In genomic region chr3:177197934-177198484, GRCh38 we compare ENCODE assay signal across 1 cellular context.
A peak's percentile ranks its signal among the peaks of the same experiment; 100 is the strongest.
TF ChIP-seq lines count a peak whose summit lies in the region.

No MANE protein-coding gene starts in this region.

TF ChIP-seq in K562, 482 proteins besides CTCF, POLR2A, EP300 and RAD21 (continued from another document):
- TF ChIP-seq, protein P1, sequence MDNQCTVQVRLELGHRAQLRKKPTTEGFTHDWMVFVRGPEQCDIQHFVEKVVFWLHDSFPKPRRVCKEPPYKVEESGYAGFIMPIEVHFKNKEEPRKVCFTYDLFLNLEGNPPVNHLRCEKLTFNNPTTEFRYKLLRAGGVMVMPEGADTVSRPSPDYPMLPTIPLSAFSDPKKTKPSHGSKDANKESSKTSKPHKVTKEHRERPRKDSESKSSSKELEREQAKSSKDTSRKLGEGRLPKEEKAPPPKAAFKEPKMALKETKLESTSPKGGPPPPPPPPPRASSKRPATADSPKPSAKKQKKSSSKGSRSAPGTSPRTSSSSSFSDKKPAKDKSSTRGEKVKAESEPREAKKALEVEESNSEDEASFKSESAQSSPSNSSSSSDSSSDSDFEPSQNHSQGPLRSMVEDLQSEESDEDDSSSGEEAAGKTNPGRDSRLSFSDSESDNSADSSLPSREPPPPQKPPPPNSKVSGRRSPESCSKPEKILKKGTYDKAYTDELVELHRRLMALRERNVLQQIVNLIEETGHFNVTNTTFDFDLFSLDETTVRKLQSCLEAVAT (IDR thresholded peaks at IDR 0.05), result peak in 1 of 2 experiments; percentile 61; a peak in 2 of 4 replicates
- no peak for TF ChIP-seq CC2D1A (IDR thresholded peaks at IDR 0.05)
- TF ChIP-seq, protein P2, sequence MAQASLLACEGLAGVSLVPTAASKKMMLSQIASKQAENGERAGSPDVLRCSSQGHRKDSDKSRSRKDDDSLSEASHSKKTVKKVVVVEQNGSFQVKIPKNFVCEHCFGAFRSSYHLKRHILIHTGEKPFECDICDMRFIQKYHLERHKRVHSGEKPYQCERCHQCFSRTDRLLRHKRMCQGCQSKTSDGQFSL (CRISPR knock-in tag; IDR thresholded peaks at IDR 0.05), result no peak
- TF ChIP-seq, protein P2 (tag; IDR thresholded peaks at IDR 0.05), result no peak
- no peak for TF ChIP-seq TCFL5 (CRISPR knock-in tag; conservative IDR thresholded peaks at IDR 0.05)
- TF ChIP-seq FOXJ2 (tag; IDR thresholded peaks at IDR 0.05), result peak; percentile 55; the same call in 1 of the 2 replicates
- peak; percentile 15; the same call in 1 of the 2 replicates for TF ChIP-seq CUX1 (CRISPR knock-in tag; IDR thresholded peaks at IDR 0.05)
- TF ChIP-seq HNRNPL (IDR thresholded peaks at IDR 0.05; ENCODE audit: low read depth, low read length), result no peak
- peak; percentile 13; the same call in 1 of the 2 replicates for TF ChIP-seq POLR2H (tag; IDR thresholded peaks at IDR 0.05; ENCODE audit: low read depth)
- TF ChIP-seq ZNF592 (IDR thresholded peaks at IDR 0.05), result peak; percentile 75
- no peak for TF ChIP-seq JUN (IDR thresholded peaks at IDR 0.05; ENCODE audit: borderline replicate concordance, low read depth, low read length)
- no peak for TF ChIP-seq JUN (CRISPR knock-in tag; IDR thresholded peaks at IDR 0.05; ENCODE audit: borderline replicate concordance)
- TF ChIP-seq ZNF589 (CRISPR knock-in tag; IDR thresholded peaks at IDR 0.05; ENCODE audit: low read depth), result 0 out of 2 replicates have a peak, but pooled peaks have one; percentile 26
- peak; percentile 53 for TF ChIP-seq CBFA2T3 (IDR thresholded peaks at IDR 0.05)
- TF ChIP-seq MCM7 (IDR thresholded peaks at IDR 0.05), result no peak
- TF ChIP-seq, protein P3, sequence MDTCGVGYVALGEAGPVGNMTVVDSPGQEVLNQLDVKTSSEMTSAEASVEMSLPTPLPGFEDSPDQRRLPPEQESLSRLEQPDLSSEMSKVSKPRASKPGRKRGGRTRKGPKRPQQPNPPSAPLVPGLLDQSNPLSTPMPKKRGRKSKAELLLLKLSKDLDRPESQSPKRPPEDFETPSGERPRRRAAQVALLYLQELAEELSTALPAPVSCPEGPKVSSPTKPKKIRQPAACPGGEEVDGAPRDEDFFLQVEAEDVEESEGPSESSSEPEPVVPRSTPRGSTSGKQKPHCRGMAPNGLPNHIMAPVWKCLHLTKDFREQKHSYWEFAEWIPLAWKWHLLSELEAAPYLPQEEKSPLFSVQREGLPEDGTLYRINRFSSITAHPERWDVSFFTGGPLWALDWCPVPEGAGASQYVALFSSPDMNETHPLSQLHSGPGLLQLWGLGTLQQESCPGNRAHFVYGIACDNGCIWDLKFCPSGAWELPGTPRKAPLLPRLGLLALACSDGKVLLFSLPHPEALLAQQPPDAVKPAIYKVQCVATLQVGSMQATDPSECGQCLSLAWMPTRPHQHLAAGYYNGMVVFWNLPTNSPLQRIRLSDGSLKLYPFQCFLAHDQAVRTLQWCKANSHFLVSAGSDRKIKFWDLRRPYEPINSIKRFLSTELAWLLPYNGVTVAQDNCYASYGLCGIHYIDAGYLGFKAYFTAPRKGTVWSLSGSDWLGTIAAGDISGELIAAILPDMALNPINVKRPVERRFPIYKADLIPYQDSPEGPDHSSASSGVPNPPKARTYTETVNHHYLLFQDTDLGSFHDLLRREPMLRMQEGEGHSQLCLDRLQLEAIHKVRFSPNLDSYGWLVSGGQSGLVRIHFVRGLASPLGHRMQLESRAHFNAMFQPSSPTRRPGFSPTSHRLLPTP (IDR thresholded peaks at IDR 0.05; ENCODE audit: borderline replicate concordance, extremely low read depth, insufficient read length), result no peak
- peak; percentile 53 for TF ChIP-seq EGR1 (conservative IDR thresholded peaks at IDR 0.05)
- peak; percentile 79 for TF ChIP-seq CCNT2 (IDR thresholded peaks at IDR 0.05; ENCODE audit: borderline replicate concordance, extremely low read depth, insufficient read length, low read depth, low read length)
- TF ChIP-seq RBBP5 (IDR thresholded peaks at IDR 0.05; ENCODE audit: borderline replicate concordance, insufficient read depth, low read length, poor library complexity, severe bottlenecking), result peak; percentile 13
- TF ChIP-seq DMBX1 (CRISPR knock-in tag; IDR thresholded peaks at IDR 0.05; ENCODE audit: borderline replicate concordance), result 0 out of 2 replicates have a peak, but pooled peaks have one; percentile 14
- no peak for TF ChIP-seq MBD2 (IDR thresholded peaks at IDR 0.05; ENCODE audit: borderline replicate concordance, low read depth)
- TF ChIP-seq, protein P4, sequence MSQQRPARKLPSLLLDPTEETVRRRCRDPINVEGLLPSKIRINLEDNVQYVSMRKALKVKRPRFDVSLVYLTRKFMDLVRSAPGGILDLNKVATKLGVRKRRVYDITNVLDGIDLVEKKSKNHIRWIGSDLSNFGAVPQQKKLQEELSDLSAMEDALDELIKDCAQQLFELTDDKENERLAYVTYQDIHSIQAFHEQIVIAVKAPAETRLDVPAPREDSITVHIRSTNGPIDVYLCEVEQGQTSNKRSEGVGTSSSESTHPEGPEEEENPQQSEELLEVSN (IDR thresholded peaks at IDR 0.05; ENCODE audit: borderline replicate concordance in 1 of 2, extremely low read depth in 1 of 2, insufficient read depth in 1 of 2, insufficient read length in 1 of 2, low read depth in 1 of 2, low read length in 1 of 2, poor library complexity in 1 of 2, severe bottlenecking in 1 of 2), result peak; percentile 68 to 95
- TF ChIP-seq NFATC3 (IDR thresholded peaks at IDR 0.05), result no peak
- TF ChIP-seq ZNF696 (CRISPR knock-in tag; conservative IDR thresholded peaks at IDR 0.05), result no peak; the same call in 1 of the 2 replicates
- TF ChIP-seq HLTF (IDR thresholded peaks at IDR 0.05), result no peak
- peak; percentile 34; the same call in 1 of the 2 replicates for TF ChIP-seq PHF8 (IDR thresholded peaks at IDR 0.05; ENCODE audit: borderline replicate concordance, low read length)
- TF ChIP-seq COPS2 (conservative IDR thresholded peaks at IDR 0.05), result no peak
- 0 out of 2 replicates have a peak, but pooled peaks have one; percentile 15 for TF ChIP-seq CTBP1 (IDR thresholded peaks at IDR 0.05; ENCODE audit: borderline replicate concordance)
- TF ChIP-seq, protein P5, sequence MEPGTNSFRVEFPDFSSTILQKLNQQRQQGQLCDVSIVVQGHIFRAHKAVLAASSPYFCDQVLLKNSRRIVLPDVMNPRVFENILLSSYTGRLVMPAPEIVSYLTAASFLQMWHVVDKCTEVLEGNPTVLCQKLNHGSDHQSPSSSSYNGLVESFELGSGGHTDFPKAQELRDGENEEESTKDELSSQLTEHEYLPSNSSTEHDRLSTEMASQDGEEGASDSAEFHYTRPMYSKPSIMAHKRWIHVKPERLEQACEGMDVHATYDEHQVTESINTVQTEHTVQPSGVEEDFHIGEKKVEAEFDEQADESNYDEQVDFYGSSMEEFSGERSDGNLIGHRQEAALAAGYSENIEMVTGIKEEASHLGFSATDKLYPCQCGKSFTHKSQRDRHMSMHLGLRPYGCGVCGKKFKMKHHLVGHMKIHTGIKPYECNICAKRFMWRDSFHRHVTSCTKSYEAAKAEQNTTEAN (CRISPR knock-in tag; IDR thresholded peaks at IDR 0.05), result no peak
- 0 out of 2 replicates have a peak, but pooled peaks have one; percentile 63 for TF ChIP-seq GATAD2A (IDR thresholded peaks at IDR 0.05)
- 0 out of 4 replicates have a peak, but pooled peaks of 1 of the 2 experiments have one; percentile 8 for TF ChIP-seq TRIM24 (IDR thresholded peaks at IDR 0.05)
- TF ChIP-seq PCBP1 (IDR thresholded peaks at IDR 0.05; ENCODE audit: low read depth, low read length, poor library complexity, severe bottlenecking), result peak; percentile 40
- peak; percentile 31; the same call in 1 of the 2 replicates for TF ChIP-seq ZEB2 (IDR thresholded peaks at IDR 0.05)
- TF ChIP-seq EP400 (IDR thresholded peaks at IDR 0.05), result peak; percentile 79
- TF ChIP-seq CSDE1 (IDR thresholded peaks at IDR 0.05), result no peak
- peak in 1 of 2 experiments; percentile 73; a peak in 3 of 4 replicates for TF ChIP-seq MNT (conservative IDR thresholded peaks at IDR 0.05)
- TF ChIP-seq NFRKB (IDR thresholded peaks at IDR 0.05; ENCODE audit: low read depth), result peak; percentile 96
- peak; percentile 48 for TF ChIP-seq DPF2 (IDR thresholded peaks at IDR 0.05)
- TF ChIP-seq SIN3A (IDR thresholded peaks at IDR 0.05; ENCODE audit: borderline replicate concordance in 2 of 2, control insufficient read depth in 1 of 2, low read depth in 2 of 2, low read length in 2 of 2), result no peak
- no peak for TF ChIP-seq SMAD1 (IDR thresholded peaks at IDR 0.05; ENCODE audit: low read depth, low read length, partially characterized antibody)
- no peak for TF ChIP-seq NR4A1 (CRISPR knock-in tag; IDR thresholded peaks at IDR 0.05)
- no peak for TF ChIP-seq NR4A1 (tag; IDR thresholded peaks at IDR 0.05)
- peak; percentile 9 for TF ChIP-seq FIP1L1 (IDR thresholded peaks at IDR 0.05; ENCODE audit: low read depth, low read length, poor library complexity, severe bottlenecking)
